ENCODE assay signal across 8 cellular contexts in genomic region chr6:110944681-110945151, GRCh38. TPM values are rescaled to one million over a fixed set of nuclear protein-coding genes. Genes with fewer than 3 reads are reported as not detected.
DNase-seq lines count a peak whose midpoint lies in the region; ATAC-seq and TF ChIP-seq lines count a peak whose summit lies in the region.

No MANE protein-coding gene starts in this region.

- intact Hi-C loops in CD14-positive monocyte (cut with micrococcal nuclease): loop anchor here (5.0 to 10.0 kb wide), 2 partner anchors 67 to 420 kb away; no protein-coding TSS in a partner anchor
- intact Hi-C loops in lower leg skin (cut with DNase I; ENCODE audit: low total_unique reads): no loop called here

- H3K9me3 ChIP-seq in SJSA1 (replicated peaks): no peaks in the 10 kb centered on the region

- H3K36me3 Mint-ChIP-seq in CD14-positive monocyte: no peaks in the 10 kb centered on the region
- peaks cover 2% of the 10 kb centered on the region for H3K36me3 Mint-ChIP-seq in effector memory CD8-positive, alpha-beta T cell (ENCODE audit: insufficient read depth)

- H3K27me3 Mint-ChIP-seq in CD14-positive monocyte (ENCODE audit: low read depth in 3 of 3): peaks cover 0 to 2% (median 0%) of the 10 kb centered on the region in 3 donors
- H3K27me3 Mint-ChIP-seq in effector memory CD8-positive, alpha-beta T cell: no peaks in the 10 kb centered on the region

- peak; percentile 82 for DNase-seq in CD14-positive monocyte (ENCODE audit: low spot score)
- DNase-seq in SJSA1 (ENCODE audit: low read depth in 1 of 2, low spot score in 2 of 2): peak in 1 of 2 experiments; percentile 64
- no peak for DNase-seq in effector memory CD8-positive, alpha-beta T cell
- peak; percentile 67 for DNase-seq in stimulated activated CD4-positive, alpha-beta T cell treated with anti-CD3 and anti-CD28 coated beads, Interleukin-4, amount 100 ng/mL, for 24 hours
- no peak for DNase-seq in lower leg skin (ENCODE audit: low spot score in 2 of 2)
- no peak for DNase-seq in HuH-7.5 (ENCODE audit: low spot score)

- H3K4me3 Mint-ChIP-seq in CD14-positive monocyte: peak overlapping the region in 1 of 2 donors; percentile 15
- H3K4me3 Mint-ChIP-seq in effector memory CD8-positive, alpha-beta T cell: no peak overlapping the region

- H3K36me3 ChIP-seq in SJSA1: no peaks in the 10 kb centered on the region

- H3K4me3 ChIP-seq in SJSA1 (no peak overlapping the region), lower leg skin (ENCODE audit: low read depth, poor library complexity, severe bottlenecking) (no peak overlapping the region)

- 48 to 93% methylated on average over 1 of the region's 1 CpG for WGBS in lower leg skin, 2 donors

- ATAC-seq in GM19328 (IDR thresholded peaks at IDR 0.05; ENCODE audit: unreplicated experiment) (peak; percentile 98), HG03175 (IDR thresholded peaks at IDR 0.05; ENCODE audit: unreplicated experiment) (peak; percentile 99)
- ATAC-seq in effector memory CD8-positive, alpha-beta T cell (replicated peaks): peak; percentile 90

- H3K27ac ChIP-seq in SJSA1: peak overlapping the region; percentile 53

- peaks cover 13% of the 10 kb centered on the region for H3K4me1 Mint-ChIP-seq in CD14-positive monocyte
- H3K4me1 Mint-ChIP-seq in effector memory CD8-positive, alpha-beta T cell (ENCODE audit: low read depth in 2 of 2): no peaks in the 10 kb centered on the region

- peaks cover 14% of the 10 kb centered on the region for H3K4me1 ChIP-seq in SJSA1 (replicated peaks)

- H3K27ac Mint-ChIP-seq in CD14-positive monocyte: peak overlapping the region; percentile 86 to 98 (median 94)
- no peak overlapping the region for H3K27ac Mint-ChIP-seq in effector memory CD8-positive, alpha-beta T cell

- no peaks in the 10 kb centered on the region for H3K27me3 ChIP-seq in SJSA1 (replicated peaks)

- TF ChIP-seq POLR2A in lower leg skin (IDR thresholded peaks at IDR 0.05): no peak

- H3K9me3 Mint-ChIP-seq in CD14-positive monocyte: no peaks in the 10 kb centered on the region
- H3K9me3 Mint-ChIP-seq in effector memory CD8-positive, alpha-beta T cell: no peaks in the 10 kb centered on the region

- no peak for TF ChIP-seq CTCF in CD14-positive monocyte (IDR thresholded peaks at IDR 0.05)
- no peak for TF ChIP-seq CTCF in lower leg skin (IDR thresholded peaks at IDR 0.05)

RNA-seq across cellular contexts. Expression of gene GTF3C6, which starts 13.8 kb away (rescaled TPM):
- 10 to 100 TPM; 91.1 to 93.9 TPM for polyA plus RNA-seq in CD14-positive monocyte
- total RNA-seq in SJSA1 (2014; rRNA removed; shearing (Covaris generic)): 157 and 191 TPM in 2 replicates
- 10 to 100 TPM; 15.5 to 22.1 (median 18.3) TPM for total RNA-seq in lower leg skin

RNA-seq across cellular contexts. Expression of gene RPF2, which starts 37.1 kb away (rescaled TPM):
- 10 to 100 TPM; 11.7 to 13.1 TPM for polyA plus RNA-seq in CD14-positive monocyte
- 54.2 and 78.5 TPM in 2 replicates for total RNA-seq in SJSA1 (2014; rRNA removed; shearing (Covaris generic))
- total RNA-seq in lower leg skin: 10 to 100 TPM; 12.9 to 22.3 (median 14.1) TPM

Comparison
In these comparisons a context has a peak if more than half of its experiments do, and no peak if none do; other contexts are left out.
1. DNase-seq: peak in CD14-positive monocyte (single experiment) and stimulated activated CD4-positive, alpha-beta T cell treated with anti-CD3 and anti-CD28 coated beads, Interleukin-4, amount 100 ng/mL, for 24 hours (single experiment); none in effector memory CD8-positive, alpha-beta T cell (0 of 3), lower leg skin (0 of 2) and HuH-7.5 (single experiment).
2. H3K27ac Mint-ChIP-seq: peak in CD14-positive monocyte (7 of 7); none in effector memory CD8-positive, alpha-beta T cell (0 of 2).
3. Peak in every context shown above with its lines, with median percentiles within 50 percentile points of each other: ATAC-seq.